In genomic region chr22:35746946-35747703, GRCh38 we compare ENCODE assay signal across 25 cellular contexts. TPM values are rescaled to one million over a fixed set of nuclear protein-coding genes. Genes with fewer than 3 reads are reported as not detected.
DNase-seq lines count a peak whose midpoint lies in the region; ATAC-seq and TF ChIP-seq lines count a peak whose summit lies in the region.
"Had no signal": no experiment of that assay in that cellular context is flagged by ENCODE, and none has a peak within 500 bp of the region (broad histone marks: within the 10 kb centered on the region; RNA-seq: fewer than 3 reads in every experiment).

No MANE protein-coding gene starts in this region.

- H3K27ac ChIP-seq in SK-N-SH (ENCODE audit: low read depth in 2 of 2, low read length in 1 of 2) (peak overlapping the region in 1 of 2 experiments; percentile 15; a peak in 2 of 4 replicates), psoas muscle (peak overlapping the region; percentile 58)
- H3K27ac ChIP-seq: 22Rv1; BLaER1 treated with 17β-estradiol and CSF1 and Interleukin-3, amounts not matched to agents 10 nM and 100 nM; breast epithelium; dorsolateral prefrontal cortex; lower lobe of right lung; ovary; Peyer's patch had no signal

- no peaks in the 10 kb centered on the region for H3K9me2 ChIP-seq in SK-N-SH

- no peak for TF ChIP-seq EP300 in SK-N-SH (IDR thresholded peaks at IDR 0.05; ENCODE audit: borderline replicate concordance in 1 of 2, low read depth in 1 of 2, low read length in 1 of 2)

- no peak for TF ChIP-seq RAD21 in SK-N-SH (IDR thresholded peaks at IDR 0.05; ENCODE audit: low read length)

- H3K4me2 ChIP-seq in SK-N-SH = no peak overlapping the region
- H3K4me2 ChIP-seq: BLaER1 treated with 17β-estradiol and CSF1 and Interleukin-3, amounts not matched to agents 10 nM and 100 nM had no signal

- intact Hi-C loops in psoas muscle (cut with DNase I) = no loop called here

- peaks cover 46% of the 10 kb centered on the region for H3F3A ChIP-seq in SK-N-SH (replicated peaks; ENCODE audit: insufficient read depth)

- no peak overlapping the region for H3K4me3 ChIP-seq in SK-N-SH (ENCODE audit: low read depth in 2 of 2, low read length in 1 of 2)
- no peak overlapping the region for H3K4me3 ChIP-seq in fibroblast of pulmonary artery (replicated peaks; ENCODE audit: low read depth, low read length)
- H3K4me3 ChIP-seq in psoas muscle = no peak overlapping the region
- H3K4me3 ChIP-seq: BLaER1 treated with 17β-estradiol and CSF1 and Interleukin-3, amounts not matched to agents 10 nM and 100 nM; breast epithelium; dorsolateral prefrontal cortex; lower lobe of right lung; ovary; Peyer's patch; skin epidermis had no signal

- H3K79me2 ChIP-seq in SK-N-SH (ENCODE audit: insufficient read depth) = peaks cover 19% of the 10 kb centered on the region

- CTCF ChIA-PET in SK-N-SH (lab: Yijun Ruan, JAX) = interaction anchor here (0.6 kb wide), 1 partner anchor 60 kb away, joined by 3 read pairs; no protein-coding TSS in a partner anchor

- no peak overlapping the region for H2AFZ ChIP-seq in SK-N-SH (ENCODE audit: low read depth)

- peaks cover 41 to 65% of the 10 kb centered on the region in 2 experiments for H3K36me3 ChIP-seq in SK-N-SH (replicated peaks in 1 of 2; ENCODE audit: control insufficient read depth in 1 of 2, insufficient read depth in 2 of 2, low read length in 1 of 2)
- H3K36me3 ChIP-seq in psoas muscle (ENCODE audit: insufficient read depth in 1 of 2, low read depth in 1 of 2) = peaks cover 0 to 45% of the 10 kb centered on the region in 2 donors
- H3K36me3 ChIP-seq: breast epithelium, ovary had no signal

- ATAC-seq in SK-N-SH treated with all-trans-retinoic acid at 6 μM for 48 hours = no peak
- ATAC-seq in psoas muscle = peak in 1 of 4 donors; percentile 29
- ATAC-seq: activated CD4-positive, alpha-beta T cell treated with anti-CD3 and anti-CD28 coated beads for 36 hours; lower lobe of right lung; stimulated activated naive CD8-positive, alpha-beta T cell treated with anti-CD3 and anti-CD28 coated beads, Interleukin-15, amount 100 ng/mL, for 72 hours had no signal

- WGBS in SK-N-SH (ENCODE audit: low lambda C conversion rate) = 90% methylated on average over 4 of the region's 4 CpGs
- WGBS in psoas muscle, 3 donors = 28 to 33% (median 28%) methylated on average over 4 of the region's 4 CpGs

- H3K27me3 ChIP-seq in SK-N-SH (ENCODE audit: insufficient read depth) (no peaks in the 10 kb centered on the region), psoas muscle (ENCODE audit: insufficient read depth in 3 of 3, low read length in 2 of 3) (no peaks in the 10 kb centered on the region)
- H3K27me3 ChIP-seq: breast epithelium, dorsolateral prefrontal cortex, ovary, Peyer's patch had no signal

- POLR2A ChIA-PET in SK-N-SH (lab: Yijun Ruan, JAX) = no interaction called here

- H3K4me1 ChIP-seq in SK-N-SH (ENCODE audit: control insufficient read depth in 1 of 2, insufficient read depth in 2 of 2, low read depth in 1 of 2, low read length in 1 of 2) (peaks cover 35 to 37% of the 10 kb centered on the region in 2 experiments), psoas muscle (peaks cover 57% of the 10 kb centered on the region)
- H3K4me1 ChIP-seq: breast epithelium, Peyer's patch had no signal

- no peak overlapping the region for H3K9ac ChIP-seq in SK-N-SH
- H3K9ac ChIP-seq: BLaER1 treated with 17β-estradiol and CSF1 and Interleukin-3, amounts not matched to agents 10 nM and 100 nM had no signal

- H4K20me1 ChIP-seq in SK-N-SH (ENCODE audit: insufficient read depth) = peaks cover 8% of the 10 kb centered on the region; the same call in 1 of the 2 replicates

- H3K9me3 ChIP-seq in SK-N-SH (no peaks in the 10 kb centered on the region), psoas muscle (no peaks in the 10 kb centered on the region)
- H3K9me3 ChIP-seq: BLaER1 treated with 17β-estradiol and CSF1 and Interleukin-3, amounts not matched to agents 10 nM and 100 nM; breast epithelium; lower lobe of right lung; ovary; Peyer's patch had no signal

- TF ChIP-seq CTCF in SK-N-SH (IDR thresholded peaks at IDR 0.05) (no peak), fibroblast of pulmonary artery (IDR thresholded peaks at IDR 0.05; ENCODE audit: low read length, missing control alignments) (no peak), psoas muscle (IDR thresholded peaks at IDR 0.05) (no peak)

- DNase-seq in SK-N-SH (no peak), NCI-H226 (peak; percentile 27), fibroblast of pulmonary artery (ENCODE audit: low read depth) (peak; percentile 33), psoas muscle (no peak), KG1 (lab: John Stamatoyannopoulos, UW) (no peak), ecto neural progenitor cell (ENCODE audit: low spot score) (no peak), DMS153 (lab: John Stamatoyannopoulos, UW) (no peak)
- DNase-seq: activated CD4-positive, alpha-beta T cell treated with anti-CD3 and anti-CD28 coated beads for 36 hours; Calu3; dorsolateral prefrontal cortex; glutamatergic neuron; lower lobe of right lung; NCI-H1436; ovary; Peyer's patch; stimulated activated CD4-positive, alpha-beta T cell treated with anti-CD3 and anti-CD28 coated beads, Interleukin-4, amount 100 ng/mL, for 1 hour; stimulated activated naive CD8-positive, alpha-beta T cell treated with anti-CD3 and anti-CD28 coated beads, Interleukin-15, amount 100 ng/mL, for 72 hours had no signal

TF ChIP-seq in SK-N-SH treated with all-trans-retinoic acid at 6 μM for 48 hours, 23 proteins besides CTCF, POLR2A, EP300 and RAD21:
- TF ChIP-seq CSDC2 (CRISPR knock-in tag; IDR thresholded peaks at IDR 0.05) (no peak), ISL1 (CRISPR knock-in tag; IDR thresholded peaks at IDR 0.05) (peak; percentile 27; the same call in 1 of the 2 replicates)
TF ChIP-seq in SK-N-SH treated with all-trans-retinoic acid at 6 μM for 48 hours: peak in this region for 1.

TF ChIP-seq in SK-N-SH, 30 proteins besides CTCF, POLR2A, EP300 and RAD21:
- TF ChIP-seq IRF3 (IDR thresholded peaks at IDR 0.05; ENCODE audit: low read depth, low read length) (no peak), POLR2AphosphoS5 (IDR thresholded peaks at IDR 0.05; ENCODE audit: low read depth, low read length) (no peak), RXRA (IDR thresholded peaks at IDR 0.05; ENCODE audit: borderline replicate concordance, low read depth) (no peak), FOSL2 (IDR thresholded peaks at IDR 0.05; ENCODE audit: borderline replicate concordance, low read depth) (no peak), FOXJ3 (CRISPR knock-in tag; IDR thresholded peaks at IDR 0.05) (no peak), RFX5 (IDR thresholded peaks at IDR 0.05; ENCODE audit: low read length) (no peak), SMC3 (IDR thresholded peaks at IDR 0.05; ENCODE audit: low read depth, low read length) (no peak), MXI1 (IDR thresholded peaks at IDR 0.05; ENCODE audit: low read depth, low read length) (no peak), EZH2phosphoT487 (IDR thresholded peaks at IDR 0.05; ENCODE audit: borderline replicate concordance, low read depth) (no peak), CHD2 (IDR thresholded peaks at IDR 0.05; ENCODE audit: low read length, partially characterized antibody) (no peak), ELF1 (IDR thresholded peaks at IDR 0.05) (no peak)
- TF ChIP-seq, protein P1, sequence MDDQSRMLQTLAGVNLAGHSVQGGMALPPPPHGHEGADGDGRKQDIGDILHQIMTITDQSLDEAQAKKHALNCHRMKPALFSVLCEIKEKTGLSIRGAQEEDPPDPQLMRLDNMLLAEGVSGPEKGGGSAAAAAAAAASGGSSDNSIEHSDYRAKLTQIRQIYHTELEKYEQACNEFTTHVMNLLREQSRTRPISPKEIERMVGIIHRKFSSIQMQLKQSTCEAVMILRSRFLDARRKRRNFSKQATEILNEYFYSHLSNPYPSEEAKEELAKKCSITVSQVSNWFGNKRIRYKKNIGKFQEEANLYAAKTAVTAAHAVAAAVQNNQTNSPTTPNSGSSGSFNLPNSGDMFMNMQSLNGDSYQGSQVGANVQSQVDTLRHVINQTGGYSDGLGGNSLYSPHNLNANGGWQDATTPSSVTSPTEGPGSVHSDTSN (IDR thresholded peaks at IDR 0.05) = no peak

RNA-seq across cellular contexts. Expression of gene APOL5, which starts 29.5 kb away (rescaled TPM):
- polyA plus RNA-seq in SK-N-SH (2012; rRNA removed) (not detected in 2 replicates), psoas muscle (under 1 TPM; 0.04 to 0.15 (median 0.04) TPM)
- polyA plus RNA-seq in SK-N-SH (2012; cell fraction: cytosol; rRNA removed) = not detected in 2 replicates
- polyA plus RNA-seq in SK-N-SH (2012; cell fraction: nucleus; rRNA removed) = not detected in 2 replicates
- total RNA-seq in psoas muscle = under 1 TPM in 1 of 4 donors, not detected in 3; 0.45 TPM
- total RNA-seq: activated CD4-positive, alpha-beta T cell treated with anti-CD3 and anti-CD28 coated beads for 36 hours; breast epithelium; Calu3; H4; lower lobe of right lung; M059J; ovary; Peyer's patch had no signal
- polyA plus RNA-seq: esophagus, ovary had no signal

Comparison
In these comparisons a context has a peak if more than half of its experiments do, and no peak if none do; other contexts are left out.
1. DNase-seq: peak in NCI-H226 (single experiment) and fibroblast of pulmonary artery (single experiment); none in SK-N-SH (single experiment), psoas muscle (0 of 2), KG1 (single experiment), ecto neural progenitor cell (single experiment) and DMS153 (single experiment).